Comparison of ENCODE assay signal across 1 cellular context in the genomic region with DNA sequence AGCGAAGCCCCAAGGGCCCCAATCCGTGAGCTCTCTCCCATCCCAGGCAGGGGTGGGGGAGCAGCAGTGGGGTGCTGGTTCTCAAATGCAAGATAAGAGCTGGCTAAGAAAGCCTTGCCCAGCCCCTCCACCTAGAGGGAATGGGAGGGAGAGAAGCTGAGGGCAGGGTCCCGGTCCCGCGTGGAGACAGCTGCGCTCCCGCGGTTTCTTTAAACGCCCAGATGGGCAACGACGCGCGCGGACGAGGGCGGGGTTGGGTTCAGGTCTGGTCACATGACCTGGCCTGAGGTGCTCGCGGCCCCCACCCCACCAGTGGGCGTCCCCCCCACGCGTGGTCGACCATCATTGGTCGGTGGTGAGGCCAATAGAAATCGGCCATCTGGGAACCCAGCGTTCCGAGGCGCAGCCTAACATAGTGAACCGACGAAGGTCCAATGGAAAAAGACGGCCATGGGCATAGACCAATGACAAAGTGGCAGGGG.
TF ChIP-seq lines count a peak whose summit lies in the region.

No MANE protein-coding gene starts in this region.

TF ChIP-seq in HepG2, 621 proteins besides CTCF, POLR2A, EP300 and RAD21 (continued from another document and continues in another):
- TF ChIP-seq HCFC1 (IDR thresholded peaks at IDR 0.05; ENCODE audit: low read depth, low read length): no peak
- TF ChIP-seq ZNF83 (CRISPR knock-in tag; IDR thresholded peaks at IDR 0.05; ENCODE audit: borderline replicate concordance): 0 out of 2 replicates have a peak, but pooled peaks have one; percentile 3
- TF ChIP-seq, protein P1, sequence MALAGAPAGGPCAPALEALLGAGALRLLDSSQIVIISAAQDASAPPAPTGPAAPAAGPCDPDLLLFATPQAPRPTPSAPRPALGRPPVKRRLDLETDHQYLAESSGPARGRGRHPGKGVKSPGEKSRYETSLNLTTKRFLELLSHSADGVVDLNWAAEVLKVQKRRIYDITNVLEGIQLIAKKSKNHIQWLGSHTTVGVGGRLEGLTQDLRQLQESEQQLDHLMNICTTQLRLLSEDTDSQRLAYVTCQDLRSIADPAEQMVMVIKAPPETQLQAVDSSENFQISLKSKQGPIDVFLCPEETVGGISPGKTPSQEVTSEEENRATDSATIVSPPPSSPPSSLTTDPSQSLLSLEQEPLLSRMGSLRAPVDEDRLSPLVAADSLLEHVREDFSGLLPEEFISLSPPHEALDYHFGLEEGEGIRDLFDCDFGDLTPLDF (CRISPR knock-in tag; IDR thresholded peaks at IDR 0.05): 0 out of 2 replicates have a peak, but pooled peaks have one; percentile 39
- TF ChIP-seq, protein P2, sequence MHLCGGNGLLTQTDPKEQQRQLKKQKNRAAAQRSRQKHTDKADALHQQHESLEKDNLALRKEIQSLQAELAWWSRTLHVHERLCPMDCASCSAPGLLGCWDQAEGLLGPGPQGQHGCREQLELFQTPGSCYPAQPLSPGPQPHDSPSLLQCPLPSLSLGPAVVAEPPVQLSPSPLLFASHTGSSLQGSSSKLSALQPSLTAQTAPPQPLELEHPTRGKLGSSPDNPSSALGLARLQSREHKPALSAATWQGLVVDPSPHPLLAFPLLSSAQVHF (CRISPR knock-in tag; IDR thresholded peaks at IDR 0.05): 0 out of 2 replicates have a peak, but pooled peaks have one; percentile 26
- no peak for TF ChIP-seq KDM1A (CRISPR knock-in tag; IDR thresholded peaks at IDR 0.05)
- no peak for TF ChIP-seq HNF4A (CRISPR knock-in tag; IDR thresholded peaks at IDR 0.05)
- TF ChIP-seq, protein P3, sequence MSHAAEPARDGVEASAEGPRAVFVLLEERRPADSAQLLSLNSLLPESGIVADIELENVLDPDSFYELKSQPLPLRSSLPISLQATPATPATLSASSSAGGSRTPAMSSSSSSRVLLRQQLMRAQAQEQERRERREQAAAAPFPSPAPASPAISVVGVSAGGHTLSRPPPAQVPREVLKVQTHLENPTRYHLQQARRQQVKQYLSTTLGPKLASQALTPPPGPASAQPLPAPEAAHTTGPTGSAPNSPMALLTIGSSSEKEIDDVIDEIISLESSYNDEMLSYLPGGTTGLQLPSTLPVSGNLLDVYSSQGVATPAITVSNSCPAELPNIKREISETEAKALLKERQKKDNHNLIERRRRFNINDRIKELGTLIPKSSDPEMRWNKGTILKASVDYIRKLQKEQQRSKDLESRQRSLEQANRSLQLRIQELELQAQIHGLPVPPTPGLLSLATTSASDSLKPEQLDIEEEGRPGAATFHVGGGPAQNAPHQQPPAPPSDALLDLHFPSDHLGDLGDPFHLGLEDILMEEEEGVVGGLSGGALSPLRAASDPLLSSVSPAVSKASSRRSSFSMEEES (CRISPR knock-in tag; IDR thresholded peaks at IDR 0.05): peak; percentile 80; the same call in 1 of the 2 replicates
- TF ChIP-seq JUNB (CRISPR knock-in tag; IDR thresholded peaks at IDR 0.05; ENCODE audit: borderline replicate concordance): no peak
- no peak for TF ChIP-seq ZNF101 (CRISPR knock-in tag; IDR thresholded peaks at IDR 0.05; ENCODE audit: borderline replicate concordance, low read depth)
- 0 out of 2 replicates have a peak, but pooled peaks have one; percentile 19 for TF ChIP-seq SOX5 (CRISPR knock-in tag; IDR thresholded peaks at IDR 0.05; ENCODE audit: borderline replicate concordance)
- TF ChIP-seq TRIM24 (CRISPR knock-in tag; IDR thresholded peaks at IDR 0.05): no peak
- no peak for TF ChIP-seq NFIB (CRISPR knock-in tag; IDR thresholded peaks at IDR 0.05; ENCODE audit: borderline replicate concordance)
- TF ChIP-seq ZNF235 (CRISPR knock-in tag; IDR thresholded peaks at IDR 0.05; ENCODE audit: borderline replicate concordance): no peak
- TF ChIP-seq WIZ (CRISPR knock-in tag; IDR thresholded peaks at IDR 0.05): no peak
- TF ChIP-seq ZNF737 (CRISPR knock-in tag; IDR thresholded peaks at IDR 0.05; ENCODE audit: borderline replicate concordance): no peak
- no peak for TF ChIP-seq ZNF777 (CRISPR knock-in tag; IDR thresholded peaks at IDR 0.05)
- no peak for TF ChIP-seq HNRNPH1 (optimal IDR thresholded peaks at IDR 0.05; ENCODE audit: low read depth, low read length)
- TF ChIP-seq, protein P4, sequence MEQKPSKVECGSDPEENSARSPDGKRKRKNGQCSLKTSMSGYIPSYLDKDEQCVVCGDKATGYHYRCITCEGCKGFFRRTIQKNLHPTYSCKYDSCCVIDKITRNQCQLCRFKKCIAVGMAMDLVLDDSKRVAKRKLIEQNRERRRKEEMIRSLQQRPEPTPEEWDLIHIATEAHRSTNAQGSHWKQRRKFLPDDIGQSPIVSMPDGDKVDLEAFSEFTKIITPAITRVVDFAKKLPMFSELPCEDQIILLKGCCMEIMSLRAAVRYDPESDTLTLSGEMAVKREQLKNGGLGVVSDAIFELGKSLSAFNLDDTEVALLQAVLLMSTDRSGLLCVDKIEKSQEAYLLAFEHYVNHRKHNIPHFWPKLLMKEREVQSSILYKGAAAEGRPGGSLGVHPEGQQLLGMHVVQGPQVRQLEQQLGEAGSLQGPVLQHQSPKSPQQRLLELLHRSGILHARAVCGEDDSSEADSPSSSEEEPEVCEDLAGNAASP (CRISPR knock-in tag; IDR thresholded peaks at IDR 0.05; ENCODE audit: borderline replicate concordance): no peak
- TF ChIP-seq, protein P5, sequence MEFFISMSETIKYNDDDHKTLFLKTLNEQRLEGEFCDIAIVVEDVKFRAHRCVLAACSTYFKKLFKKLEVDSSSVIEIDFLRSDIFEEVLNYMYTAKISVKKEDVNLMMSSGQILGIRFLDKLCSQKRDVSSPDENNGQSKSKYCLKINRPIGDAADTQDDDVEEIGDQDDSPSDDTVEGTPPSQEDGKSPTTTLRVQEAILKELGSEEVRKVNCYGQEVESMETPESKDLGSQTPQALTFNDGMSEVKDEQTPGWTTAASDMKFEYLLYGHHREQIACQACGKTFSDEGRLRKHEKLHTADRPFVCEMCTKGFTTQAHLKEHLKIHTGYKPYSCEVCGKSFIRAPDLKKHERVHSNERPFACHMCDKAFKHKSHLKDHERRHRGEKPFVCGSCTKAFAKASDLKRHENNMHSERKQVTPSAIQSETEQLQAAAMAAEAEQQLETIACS (CRISPR knock-in tag; IDR thresholded peaks at IDR 0.05): no peak
- no peak for TF ChIP-seq IRX3 (CRISPR knock-in tag; IDR thresholded peaks at IDR 0.05; ENCODE audit: borderline replicate concordance, low read depth)
- TF ChIP-seq, protein P6, sequence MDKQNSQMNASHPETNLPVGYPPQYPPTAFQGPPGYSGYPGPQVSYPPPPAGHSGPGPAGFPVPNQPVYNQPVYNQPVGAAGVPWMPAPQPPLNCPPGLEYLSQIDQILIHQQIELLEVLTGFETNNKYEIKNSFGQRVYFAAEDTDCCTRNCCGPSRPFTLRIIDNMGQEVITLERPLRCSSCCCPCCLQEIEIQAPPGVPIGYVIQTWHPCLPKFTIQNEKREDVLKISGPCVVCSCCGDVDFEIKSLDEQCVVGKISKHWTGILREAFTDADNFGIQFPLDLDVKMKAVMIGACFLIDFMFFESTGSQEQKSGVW (CRISPR knock-in tag; IDR thresholded peaks at IDR 0.05; ENCODE audit: borderline replicate concordance): no peak
- TF ChIP-seq NFIC (IDR thresholded peaks at IDR 0.05; ENCODE audit: low read length): no peak
- TF ChIP-seq, protein P7, sequence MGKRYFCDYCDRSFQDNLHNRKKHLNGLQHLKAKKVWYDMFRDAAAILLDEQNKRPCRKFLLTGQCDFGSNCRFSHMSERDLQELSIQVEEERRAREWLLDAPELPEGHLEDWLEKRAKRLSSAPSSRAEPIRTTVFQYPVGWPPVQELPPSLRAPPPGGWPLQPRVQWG (CRISPR knock-in tag; IDR thresholded peaks at IDR 0.05; ENCODE audit: borderline replicate concordance, low read depth): no peak
- TF ChIP-seq, protein P8, sequence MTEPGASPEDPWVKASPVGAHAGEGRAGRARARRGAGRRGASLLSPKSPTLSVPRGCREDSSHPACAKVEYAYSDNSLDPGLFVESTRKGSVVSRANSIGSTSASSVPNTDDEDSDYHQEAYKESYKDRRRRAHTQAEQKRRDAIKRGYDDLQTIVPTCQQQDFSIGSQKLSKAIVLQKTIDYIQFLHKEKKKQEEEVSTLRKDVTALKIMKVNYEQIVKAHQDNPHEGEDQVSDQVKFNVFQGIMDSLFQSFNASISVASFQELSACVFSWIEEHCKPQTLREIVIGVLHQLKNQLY (CRISPR knock-in tag; IDR thresholded peaks at IDR 0.05): 0 out of 2 replicates have a peak, but pooled peaks have one; percentile 19
- no peak for TF ChIP-seq NFATC3 (CRISPR knock-in tag; IDR thresholded peaks at IDR 0.05)
- TF ChIP-seq ZNF891 (CRISPR knock-in tag; IDR thresholded peaks at IDR 0.05): no peak
- TF ChIP-seq NFYC (CRISPR knock-in tag; IDR thresholded peaks at IDR 0.05): peak; percentile 99
- TF ChIP-seq ZNF724P (CRISPR knock-in tag; IDR thresholded peaks at IDR 0.05; ENCODE audit: borderline replicate concordance): no peak
- TF ChIP-seq, protein P9, sequence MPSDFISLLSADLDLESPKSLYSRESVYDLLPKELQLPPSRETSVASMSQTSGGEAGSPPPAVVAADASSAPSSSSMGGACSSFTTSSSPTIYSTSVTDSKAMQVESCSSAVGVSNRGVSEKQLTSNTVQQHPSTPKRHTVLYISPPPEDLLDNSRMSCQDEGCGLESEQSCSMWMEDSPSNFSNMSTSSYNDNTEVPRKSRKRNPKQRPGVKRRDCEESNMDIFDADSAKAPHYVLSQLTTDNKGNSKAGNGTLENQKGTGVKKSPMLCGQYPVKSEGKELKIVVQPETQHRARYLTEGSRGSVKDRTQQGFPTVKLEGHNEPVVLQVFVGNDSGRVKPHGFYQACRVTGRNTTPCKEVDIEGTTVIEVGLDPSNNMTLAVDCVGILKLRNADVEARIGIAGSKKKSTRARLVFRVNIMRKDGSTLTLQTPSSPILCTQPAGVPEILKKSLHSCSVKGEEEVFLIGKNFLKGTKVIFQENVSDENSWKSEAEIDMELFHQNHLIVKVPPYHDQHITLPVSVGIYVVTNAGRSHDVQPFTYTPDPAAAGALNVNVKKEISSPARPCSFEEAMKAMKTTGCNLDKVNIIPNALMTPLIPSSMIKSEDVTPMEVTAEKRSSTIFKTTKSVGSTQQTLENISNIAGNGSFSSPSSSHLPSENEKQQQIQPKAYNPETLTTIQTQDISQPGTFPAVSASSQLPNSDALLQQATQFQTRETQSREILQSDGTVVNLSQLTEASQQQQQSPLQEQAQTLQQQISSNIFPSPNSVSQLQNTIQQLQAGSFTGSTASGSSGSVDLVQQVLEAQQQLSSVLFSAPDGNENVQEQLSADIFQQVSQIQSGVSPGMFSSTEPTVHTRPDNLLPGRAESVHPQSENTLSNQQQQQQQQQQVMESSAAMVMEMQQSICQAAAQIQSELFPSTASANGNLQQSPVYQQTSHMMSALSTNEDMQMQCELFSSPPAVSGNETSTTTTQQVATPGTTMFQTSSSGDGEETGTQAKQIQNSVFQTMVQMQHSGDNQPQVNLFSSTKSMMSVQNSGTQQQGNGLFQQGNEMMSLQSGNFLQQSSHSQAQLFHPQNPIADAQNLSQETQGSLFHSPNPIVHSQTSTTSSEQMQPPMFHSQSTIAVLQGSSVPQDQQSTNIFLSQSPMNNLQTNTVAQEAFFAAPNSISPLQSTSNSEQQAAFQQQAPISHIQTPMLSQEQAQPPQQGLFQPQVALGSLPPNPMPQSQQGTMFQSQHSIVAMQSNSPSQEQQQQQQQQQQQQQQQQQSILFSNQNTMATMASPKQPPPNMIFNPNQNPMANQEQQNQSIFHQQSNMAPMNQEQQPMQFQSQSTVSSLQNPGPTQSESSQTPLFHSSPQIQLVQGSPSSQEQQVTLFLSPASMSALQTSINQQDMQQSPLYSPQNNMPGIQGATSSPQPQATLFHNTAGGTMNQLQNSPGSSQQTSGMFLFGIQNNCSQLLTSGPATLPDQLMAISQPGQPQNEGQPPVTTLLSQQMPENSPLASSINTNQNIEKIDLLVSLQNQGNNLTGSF (CRISPR knock-in tag; IDR thresholded peaks at IDR 0.05): no peak
- TF ChIP-seq TBP (CRISPR knock-in tag; IDR thresholded peaks at IDR 0.05): no peak
- TF ChIP-seq KDM4B (CRISPR knock-in tag; IDR thresholded peaks at IDR 0.05): peak; percentile 29; the same call in 1 of the 2 replicates
- TF ChIP-seq, protein P10, sequence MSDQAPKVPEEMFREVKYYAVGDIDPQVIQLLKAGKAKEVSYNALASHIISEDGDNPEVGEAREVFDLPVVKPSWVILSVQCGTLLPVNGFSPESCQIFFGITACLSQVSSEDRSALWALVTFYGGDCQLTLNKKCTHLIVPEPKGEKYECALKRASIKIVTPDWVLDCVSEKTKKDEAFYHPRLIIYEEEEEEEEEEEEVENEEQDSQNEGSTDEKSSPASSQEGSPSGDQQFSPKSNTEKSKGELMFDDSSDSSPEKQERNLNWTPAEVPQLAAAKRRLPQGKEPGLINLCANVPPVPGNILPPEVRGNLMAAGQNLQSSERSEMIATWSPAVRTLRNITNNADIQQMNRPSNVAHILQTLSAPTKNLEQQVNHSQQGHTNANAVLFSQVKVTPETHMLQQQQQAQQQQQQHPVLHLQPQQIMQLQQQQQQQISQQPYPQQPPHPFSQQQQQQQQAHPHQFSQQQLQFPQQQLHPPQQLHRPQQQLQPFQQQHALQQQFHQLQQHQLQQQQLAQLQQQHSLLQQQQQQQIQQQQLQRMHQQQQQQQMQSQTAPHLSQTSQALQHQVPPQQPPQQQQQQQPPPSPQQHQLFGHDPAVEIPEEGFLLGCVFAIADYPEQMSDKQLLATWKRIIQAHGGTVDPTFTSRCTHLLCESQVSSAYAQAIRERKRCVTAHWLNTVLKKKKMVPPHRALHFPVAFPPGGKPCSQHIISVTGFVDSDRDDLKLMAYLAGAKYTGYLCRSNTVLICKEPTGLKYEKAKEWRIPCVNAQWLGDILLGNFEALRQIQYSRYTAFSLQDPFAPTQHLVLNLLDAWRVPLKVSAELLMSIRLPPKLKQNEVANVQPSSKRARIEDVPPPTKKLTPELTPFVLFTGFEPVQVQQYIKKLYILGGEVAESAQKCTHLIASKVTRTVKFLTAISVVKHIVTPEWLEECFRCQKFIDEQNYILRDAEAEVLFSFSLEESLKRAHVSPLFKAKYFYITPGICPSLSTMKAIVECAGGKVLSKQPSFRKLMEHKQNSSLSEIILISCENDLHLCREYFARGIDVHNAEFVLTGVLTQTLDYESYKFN (CRISPR knock-in tag; conservative IDR thresholded peaks at IDR 0.05): peak; percentile 12
- TF ChIP-seq ZFYVE20 (CRISPR knock-in tag; IDR thresholded peaks at IDR 0.05; ENCODE audit: borderline replicate concordance, low read depth): no peak
- TF ChIP-seq DPF2 (CRISPR knock-in tag; IDR thresholded peaks at IDR 0.05; ENCODE audit: borderline replicate concordance, low read depth): no peak
- TF ChIP-seq MAFK (conservative IDR thresholded peaks at IDR 0.05 in 1 of 2, IDR thresholded peaks at IDR 0.05 in 1 of 2; ENCODE audit: low read length in 2 of 2): no peak
- TF ChIP-seq ETV6 (CRISPR knock-in tag; conservative IDR thresholded peaks at IDR 0.05): no peak
- 0 out of 2 replicates have a peak, but pooled peaks have one; percentile 49 for TF ChIP-seq XBP1 (CRISPR knock-in tag; IDR thresholded peaks at IDR 0.05)
- TF ChIP-seq BCL6 (CRISPR knock-in tag; IDR thresholded peaks at IDR 0.05): no peak
- peak; percentile 29 for TF ChIP-seq HNRNPLL (IDR thresholded peaks at IDR 0.05; ENCODE audit: low read depth, low read length, poor library complexity, severe bottlenecking)
- TF ChIP-seq, protein P11, sequence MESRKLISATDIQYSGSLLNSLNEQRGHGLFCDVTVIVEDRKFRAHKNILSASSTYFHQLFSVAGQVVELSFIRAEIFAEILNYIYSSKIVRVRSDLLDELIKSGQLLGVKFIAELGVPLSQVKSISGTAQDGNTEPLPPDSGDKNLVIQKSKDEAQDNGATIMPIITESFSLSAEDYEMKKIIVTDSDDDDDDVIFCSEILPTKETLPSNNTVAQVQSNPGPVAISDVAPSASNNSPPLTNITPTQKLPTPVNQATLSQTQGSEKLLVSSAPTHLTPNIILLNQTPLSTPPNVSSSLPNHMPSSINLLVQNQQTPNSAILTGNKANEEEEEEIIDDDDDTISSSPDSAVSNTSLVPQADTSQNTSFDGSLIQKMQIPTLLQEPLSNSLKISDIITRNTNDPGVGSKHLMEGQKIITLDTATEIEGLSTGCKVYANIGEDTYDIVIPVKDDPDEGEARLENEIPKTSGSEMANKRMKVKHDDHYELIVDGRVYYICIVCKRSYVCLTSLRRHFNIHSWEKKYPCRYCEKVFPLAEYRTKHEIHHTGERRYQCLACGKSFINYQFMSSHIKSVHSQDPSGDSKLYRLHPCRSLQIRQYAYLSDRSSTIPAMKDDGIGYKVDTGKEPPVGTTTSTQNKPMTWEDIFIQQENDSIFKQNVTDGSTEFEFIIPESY (CRISPR knock-in tag; IDR thresholded peaks at IDR 0.05): no peak
